Comparison of ENCODE assay signal across 17 cellular contexts in genomic region chr3:132079150-132079549, GRCh38. TPM values are rescaled to one million over a fixed set of nuclear protein-coding genes. Genes with fewer than 3 reads are reported as not detected.
"Had no signal": no experiment of that assay in that cellular context is flagged by ENCODE, and none has a peak within 500 bp of the region (broad histone marks: within the 10 kb centered on the region; RNA-seq: fewer than 3 reads in every experiment).

No MANE protein-coding gene starts in this region.

- H3K4me1 ChIP-seq: adrenal gland, esophagus muscularis mucosa, prostate gland, sigmoid colon had no signal

- H3K9me3 ChIP-seq: adrenal gland, esophagus muscularis mucosa, prostate gland, sigmoid colon, SK-N-SH had no signal

- H3K27ac ChIP-seq: adrenal gland, esophagus muscularis mucosa, prostate gland, sigmoid colon had no signal

- ATAC-seq: activated T-helper 17 cell treated with anti-CD3 and anti-CD28 coated beads, Interleukin-2, amount 50 U/mL, for 72 hours; natural killer cell had no signal

- H3K36me3 ChIP-seq: adrenal gland, esophagus muscularis mucosa, prostate gland, sigmoid colon had no signal

- DNase-seq: activated CD4-positive, alpha-beta T cell treated with anti-CD3 and anti-CD28 coated beads, Interleukin-2, amount 10 ng/mL, durations not matched to agents 7 days and 5 days; activated CD4-positive, CD25-positive, alpha-beta regulatory T cell; activated CD8-positive, alpha-beta memory T cell treated with anti-CD3 and anti-CD28 coated beads for 24 hours; activated naive CD4-positive, alpha-beta T cell treated with anti-CD3 and anti-CD28 coated beads for 36 hours; adrenal gland; hypothalamus; natural killer cell; nucleus accumbens; sigmoid colon; SK-N-SH; stimulated activated CD4-positive, alpha-beta T cell treated with anti-CD3 and anti-CD28 coated beads, Interleukin-12 subunit alpha, Interleukin-12 subunit beta, amount 100 ng/mL, for 4 hours; stimulated activated naive CD4-positive, alpha-beta T cell; trophoblast cell had no signal

- H3K4me3 ChIP-seq: adrenal gland, esophagus muscularis mucosa, prostate gland, sigmoid colon had no signal

- H3K27me3 ChIP-seq: adrenal gland, esophagus muscularis mucosa, sigmoid colon had no signal

RNA-seq across cellular contexts. Expression of gene CPNE4, which starts 44.3 kb away (rescaled TPM):
- total RNA-seq: activated CD4-positive, alpha-beta T cell treated with anti-CD3 and anti-CD28 coated beads, Interleukin-2, amount 10 ng/mL, durations not matched to agents 7 days and 5 days; activated naive CD4-positive, alpha-beta T cell treated with anti-CD3 and anti-CD28 coated beads for 36 hours; activated T-helper 17 cell treated with anti-CD3 and anti-CD28 coated beads, Interleukin-2, amount 50 U/mL, for 72 hours; lung microvascular endothelial cell; natural killer cell had no signal
- polyA plus RNA-seq: SK-N-SH had no signal
